ENCODE assay signal across 13 cellular contexts in genomic region chr11:6695377-6695776, GRCh38. TPM values are rescaled to one million over a fixed set of nuclear protein-coding genes. Genes with fewer than 3 reads are reported as not detected.
DNase-seq lines count a peak whose midpoint lies in the region; ATAC-seq and TF ChIP-seq lines count a peak whose summit lies in the region.
"Had no signal": no experiment of that assay in that cellular context is flagged by ENCODE, and none has a peak within 500 bp of the region (broad histone marks: within the 10 kb centered on the region; RNA-seq: fewer than 3 reads in every experiment).

No MANE protein-coding gene starts in this region.

- peaks cover 44% of the 10 kb centered on the region for H3K4me1 Mint-ChIP-seq in activated T-cell treated with anti-CD3 and anti-CD28 coated beads, Interleukin-2, amount 50 U/mL, for 24 hours (ENCODE audit: low read depth)

- H3K36me3 ChIP-seq in brain microvascular endothelial cell (replicated peaks) (no peaks in the 10 kb centered on the region), thymus (ENCODE audit: control insufficient read depth, insufficient read depth) (no peaks in the 10 kb centered on the region)
- H3K36me3 ChIP-seq: HAP-1 had no signal

- no peak for TF ChIP-seq CTCF in brain microvascular endothelial cell (IDR thresholded peaks at IDR 0.05; ENCODE audit: low read depth, low read length, missing control alignments)

- H3K4me3 Mint-ChIP-seq in activated T-cell treated with anti-CD3 and anti-CD28 coated beads, Interleukin-2, amount 50 U/mL, for 24 hours: no peak overlapping the region
- H3K4me3 Mint-ChIP-seq: activated naive CD4-positive, alpha-beta T cell treated with anti-CD3 and anti-CD28 coated beads, Interleukin-2, amount 10 ng/mL, durations not matched to agents 7 days and 5 days; T-helper 1 cell treated with Interleukin-12 subunit alpha and Interleukin-12 subunit beta and Interleukin-4 antibody, amounts not matched to agents 30 μg/mL and 1 μg/mL, for 36 hours had no signal

- no peaks in the 10 kb centered on the region for H3K9me3 ChIP-seq in thymus (ENCODE audit: control insufficient read depth)
- H3K9me3 ChIP-seq: HAP-1 had no signal

- H3K4me1 ChIP-seq in thymus (ENCODE audit: control insufficient read depth, insufficient read depth, low read length): no peaks in the 10 kb centered on the region

- H3K27me3 ChIP-seq in brain microvascular endothelial cell (replicated peaks) (no peaks in the 10 kb centered on the region), thymus (ENCODE audit: control insufficient read depth, insufficient read depth) (no peaks in the 10 kb centered on the region)

- in situ Hi-C loops in brain microvascular endothelial cell (cut with HindIII; ENCODE audit: low pct_ligation_motif_present, low sequenced_read_pairs): no loop called here

- ATAC-seq in GM21360 (IDR thresholded peaks at IDR 0.05; ENCODE audit: unreplicated experiment): no peak
- ATAC-seq in GM21825 (IDR thresholded peaks at IDR 0.05; ENCODE audit: unreplicated experiment): no peak

- no peaks in the 10 kb centered on the region for H3K9me3 Mint-ChIP-seq in activated T-cell treated with anti-CD3 and anti-CD28 coated beads, Interleukin-2, amount 50 U/mL, for 24 hours
- H3K9me3 Mint-ChIP-seq: activated naive CD4-positive, alpha-beta T cell treated with anti-CD3 and anti-CD28 coated beads, Interleukin-2, amount 10 ng/mL, durations not matched to agents 7 days and 5 days; T-helper 1 cell treated with Interleukin-12 subunit alpha and Interleukin-12 subunit beta and Interleukin-4 antibody, amounts not matched to agents 30 μg/mL and 1 μg/mL, for 36 hours had no signal

- no peak for DNase-seq in activated T-cell treated with anti-CD3 and anti-CD28 coated beads, Interleukin-2, amount 50 U/mL, for 24 hours
- no peak for DNase-seq in activated T-cell treated with anti-CD3 and anti-CD28 coated beads, Interleukin-2, amount 50 U/mL, for 1 hour
- DNase-seq in brain microvascular endothelial cell (peak; percentile 33), left kidney (ENCODE audit: low read depth, low spot score) (peak; percentile 9), NCI-H524 treated with DMSO at 0.1 percent for 48 hours (lab: John Stamatoyannopoulos, UW) (no peak)
- DNase-seq: ACHN; activated naive CD4-positive, alpha-beta T cell treated with anti-CD3 and anti-CD28 coated beads, Interleukin-2, amount 10 ng/mL, durations not matched to agents 7 days and 5 days; stimulated activated naive CD4-positive, alpha-beta T cell had no signal

- peak overlapping the region; percentile 80 for H3K27ac Mint-ChIP-seq in activated T-cell treated with anti-CD3 and anti-CD28 coated beads, Interleukin-2, amount 50 U/mL, for 24 hours
- H3K27ac Mint-ChIP-seq: activated naive CD4-positive, alpha-beta T cell treated with anti-CD3 and anti-CD28 coated beads, Interleukin-2, amount 10 ng/mL, durations not matched to agents 7 days and 5 days; T-helper 1 cell treated with Interleukin-12 subunit alpha and Interleukin-12 subunit beta and Interleukin-4 antibody, amounts not matched to agents 30 μg/mL and 1 μg/mL, for 36 hours had no signal

- peaks cover 4% of the 10 kb centered on the region for H3K36me3 Mint-ChIP-seq in activated T-cell treated with anti-CD3 and anti-CD28 coated beads, Interleukin-2, amount 50 U/mL, for 24 hours (ENCODE audit: low read depth)

- 93% methylated on average over 1 of the region's 1 CpG for WGBS in thymus

- H3K4me3 ChIP-seq in brain microvascular endothelial cell (ENCODE audit: low read depth, low read length) (no peak overlapping the region), thymus (ENCODE audit: low read length) (no peak overlapping the region)
- H3K4me3 ChIP-seq: HAP-1 had no signal

- H3K27ac ChIP-seq in brain microvascular endothelial cell: peak overlapping the region; percentile 40
- H3K27ac ChIP-seq in thymus (ENCODE audit: low read depth): peak overlapping the region; percentile 31

- H3K27me3 Mint-ChIP-seq in activated T-cell treated with anti-CD3 and anti-CD28 coated beads, Interleukin-2, amount 50 U/mL, for 24 hours: no peaks in the 10 kb centered on the region
- H3K27me3 Mint-ChIP-seq: activated naive CD4-positive, alpha-beta T cell treated with anti-CD3 and anti-CD28 coated beads, Interleukin-2, amount 10 ng/mL, durations not matched to agents 7 days and 5 days had no signal

RNA-seq across cellular contexts. Expression of gene MRPL17, which starts 12.2 kb away (rescaled TPM):
- 42.2 TPM for polyA plus RNA-seq in thymus

RNA-seq across cellular contexts. Expression of gene DCHS1, which starts 39.8 kb away (rescaled TPM):
- polyA plus RNA-seq in thymus: 6.5 TPM

Comparison
In these comparisons a context has a peak if more than half of its experiments do, and no peak if none do; other contexts are left out.
1. DNase-seq: peak in brain microvascular endothelial cell (single experiment) and left kidney (single experiment); none in activated T-cell treated with anti-CD3 and anti-CD28 coated beads, Interleukin-2, amount 50 U/mL, for 24 hours (single experiment), activated T-cell treated with anti-CD3 and anti-CD28 coated beads, Interleukin-2, amount 50 U/mL, for 1 hour (single experiment) and NCI-H524 treated with DMSO at 0.1 percent for 48 hours (single experiment).